In genomic region chr7:1094870-1095269, GRCh38 we compare ENCODE assay signal across 17 cellular contexts. TPM values are rescaled to one million over a fixed set of nuclear protein-coding genes. Genes with fewer than 3 reads are reported as not detected.
DNase-seq lines count a peak whose midpoint lies in the region; ATAC-seq, FAIRE-seq and TF ChIP-seq lines count a peak whose summit lies in the region.
"Had no signal": no experiment of that assay in that cellular context is flagged by ENCODE, and none has a peak within 500 bp of the region (broad histone marks: within the 10 kb centered on the region; RNA-seq: fewer than 3 reads in every experiment).

No MANE protein-coding gene starts in this region.

- peaks cover 25% of the 10 kb centered on the region for H3K36me3 Mint-ChIP-seq in endothelial cell (ENCODE audit: low read depth, unreplicated experiment)
- peaks cover 24% of the 10 kb centered on the region for H3K36me3 Mint-ChIP-seq in progenitor cell of endocrine pancreas (ENCODE audit: insufficient read depth)

- in situ Hi-C loops in HepG2 (cut with HindIII; ENCODE audit: extremely low pct_ligation_motif_present, low pct_unique_long_range_greater_than_20kb) = no loop called here

- intact Hi-C loops in HepG2 (cut with micrococcal nuclease; ENCODE audit: unreplicated experiment) (no loop called here), right lobe of liver (cut with DNase I) (no loop called here)

- DNase-seq in HepG2 (ENCODE audit: low spot score) (no peak), right lobe of liver (no peak), endothelial cell (ENCODE audit: low spot score) (no peak), progenitor cell of endocrine pancreas (ENCODE audit: low spot score, unreplicated experiment) (no peak), urothelium cell line (ENCODE audit: low spot score) (no peak)
- no peak for DNase-seq in activated CD4-positive, alpha-beta T cell treated with anti-CD3 and anti-CD28 coated beads for 1 hour
- DNase-seq: DND-41, HCEC 1CT, MV-4-11, NCI-H1417, NCI-H2029, NCI-H774 had no signal

- H3K27ac Mint-ChIP-seq in endothelial cell (ENCODE audit: unreplicated experiment) (peak overlapping the region; percentile 70), progenitor cell of endocrine pancreas (peak overlapping the region; percentile 53)

- H3K9me3 ChIP-seq in HepG2 (ENCODE audit: low read length) = no peaks in the 10 kb centered on the region
- H3K9me3 ChIP-seq in right lobe of liver = no peaks in the 10 kb centered on the region

- H3K27me3 ChIP-seq in HepG2 (ENCODE audit: control insufficient read depth in 1 of 2, insufficient read depth in 2 of 2, low read length in 2 of 2) (no peaks in the 10 kb centered on the region), right lobe of liver (no peaks in the 10 kb centered on the region)

- no peak for ATAC-seq in HepG2
- ATAC-seq in right lobe of liver = no peak
- ATAC-seq in HG03025 (IDR thresholded peaks at IDR 0.05; ENCODE audit: low FRiP score, unreplicated experiment) = no peak
- no peak for ATAC-seq in HG02678 (IDR thresholded peaks at IDR 0.05; ENCODE audit: unreplicated experiment)
- ATAC-seq: K562 had no signal

- FAIRE-seq in HepG2 (lab: Jason Lieb, UNC) = no peak
- peak; percentile 85 for FAIRE-seq in urothelium cell line (lab: Jason Lieb, UNC)
- FAIRE-seq: G401.6, GM18507 had no signal

- no peak for TF ChIP-seq CTCF in HepG2 (CRISPR knock-in tag; IDR thresholded peaks at IDR 0.05)
- no peak for TF ChIP-seq CTCF in right lobe of liver (IDR thresholded peaks at IDR 0.05)
- no peak for TF ChIP-seq CTCF in endothelial cell (IDR thresholded peaks at IDR 0.05; ENCODE audit: unreplicated experiment)
- TF ChIP-seq CTCF in progenitor cell of endocrine pancreas (IDR thresholded peaks at IDR 0.05; ENCODE audit: unreplicated experiment) = no peak

- H3K79me2 ChIP-seq in HepG2 (ENCODE audit: insufficient read depth, low read length) = peaks cover 30% of the 10 kb centered on the region

- H3K4me1 Mint-ChIP-seq in endothelial cell (ENCODE audit: unreplicated experiment) = peaks cover 14% of the 10 kb centered on the region
- peaks cover 21% of the 10 kb centered on the region for H3K4me1 Mint-ChIP-seq in progenitor cell of endocrine pancreas (ENCODE audit: low read depth)

- BruUV-seq in HepG2 (replicated peaks; lab: Mats Ljungman, UMichigan) = no TSS peak

- H3K9ac ChIP-seq in HepG2 (ENCODE audit: insufficient read depth, low read depth, low read length) = no peak overlapping the region

- H3K4me3 ChIP-seq in HepG2 (replicated peaks in 1 of 3; ENCODE audit: insufficient read depth in 1 of 3, low read depth in 2 of 3, low read length in 3 of 3) (no peak overlapping the region), right lobe of liver (no peak overlapping the region)
- H3K4me3 ChIP-seq: K562 had no signal

- no peaks in the 10 kb centered on the region for H4K20me1 ChIP-seq in HepG2 (ENCODE audit: insufficient read depth, low read length)

- no peaks in the 10 kb centered on the region for H3K9me3 Mint-ChIP-seq in endothelial cell (ENCODE audit: unreplicated experiment)
- H3K9me3 Mint-ChIP-seq in progenitor cell of endocrine pancreas (ENCODE audit: low read depth) = peaks cover 7% of the 10 kb centered on the region

- no peak overlapping the region for H3K4me2 ChIP-seq in HepG2 (ENCODE audit: low read depth, low read length)

- 96% methylated on average over 5 of the region's 14 CpGs for WGBS in HepG2 (ENCODE audit: low lambda C conversion rate)
- WGBS in right lobe of liver (ENCODE audit: insufficient coverage, low coverage, low lambda C conversion rate, missing lambda C conversion rate) = 83% methylated on average over 2 of the region's 14 CpGs

- TF ChIP-seq EP300 in HepG2 (IDR thresholded peaks at IDR 0.05; ENCODE audit: low read depth in 2 of 2, low read length in 2 of 2) = no peak
- no peak for TF ChIP-seq EP300 in HepG2 (CRISPR knock-in tag; IDR thresholded peaks at IDR 0.05; ENCODE audit: borderline replicate concordance)

- H3K36me3 ChIP-seq in HepG2 (replicated peaks in 1 of 2; ENCODE audit: control insufficient read depth in 1 of 2, insufficient read depth in 2 of 2, low read length in 2 of 2) (peaks cover 21 to 37% of the 10 kb centered on the region in 2 experiments; a peak in 4 of 5 replicates), right lobe of liver (peaks cover 0 to 7% (median 0%) of the 10 kb centered on the region in 4 donors)

- no peak for TF ChIP-seq POLR2A in HepG2 (IDR thresholded peaks at IDR 0.05; ENCODE audit: insufficient read depth in 1 of 2, low read depth in 2 of 2, low read length in 2 of 2)
- no peak for TF ChIP-seq POLR2A in right lobe of liver (IDR thresholded peaks at IDR 0.05)

- H3K4me3 Mint-ChIP-seq in endothelial cell (ENCODE audit: unreplicated experiment) = no peak overlapping the region
- no peak overlapping the region for H3K4me3 Mint-ChIP-seq in progenitor cell of endocrine pancreas (ENCODE audit: low read depth)

- peak overlapping the region; percentile 5 for H3K27ac ChIP-seq in HepG2 (ENCODE audit: extremely low read length, insufficient read depth, low read length)
- peak overlapping the region in 1 of 3 donors; percentile 84 for H3K27ac ChIP-seq in right lobe of liver

- no peak for TF ChIP-seq RAD21 in HepG2 (CRISPR knock-in tag; IDR thresholded peaks at IDR 0.05)

- H3K27me3 Mint-ChIP-seq in endothelial cell (ENCODE audit: unreplicated experiment) = peaks cover 7% of the 10 kb centered on the region
- H3K27me3 Mint-ChIP-seq in progenitor cell of endocrine pancreas = no peaks in the 10 kb centered on the region

- CTCF ChIA-PET in HepG2 (lab: Yijun Ruan, JAX; ENCODE audit: low intra/inter-chr PET ratio, low total read pairs) = no interaction called here

- POLR2A ChIA-PET in HepG2 (lab: Yijun Ruan, JAX) = no interaction called here

- H2AFZ ChIP-seq in HepG2 (ENCODE audit: low read length) = no peak overlapping the region

- H3K4me1 ChIP-seq in HepG2 (ENCODE audit: insufficient read depth, low read length) (peaks cover 46% of the 10 kb centered on the region), right lobe of liver (peaks cover 0 to 41% (median 17%) of the 10 kb centered on the region in 4 donors)

TF ChIP-seq in HepG2, 621 proteins besides CTCF, POLR2A, EP300 and RAD21 (continues in another document):
- TF ChIP-seq AGO1 (IDR thresholded peaks at IDR 0.05; ENCODE audit: low read depth, low read length, poor library complexity, severe bottlenecking) = peak; percentile 62
- TF ChIP-seq AGO2 (optimal IDR thresholded peaks at IDR 0.05; ENCODE audit: low read depth, low read length) = peak; percentile 54

RNA-seq across cellular contexts. Expression of gene GPER1, which starts 7.0 kb away (rescaled TPM):
- total RNA-seq in HepG2 (2016; rRNA removed; fragmentation: Illumina TruSeq; extraction: Trizol) (15.2 and 19.7 TPM in 2 replicates), right lobe of liver (10 to 100 TPM in 4 of 6 experiments, 1 to 10 TPM in 2; 7.0 to 26.4 (median 11.9) TPM), endothelial cell (ENCODE audit: unreplicated experiment) (0.72 TPM), progenitor cell of endocrine pancreas (0.50 and 0.64 TPM in 2 replicates)
- total RNA-seq in HepG2 (2016; cell fraction: cytosol; rRNA removed; fragmentation: Illumina TruSeq; extraction: Trizol; ENCODE audit: low read depth) = 11.8 and 14.0 TPM in 2 replicates
- 14.3 and 19.8 TPM in 2 replicates for total RNA-seq in HepG2 (2016; cell fraction: insoluble cytoplasmic fraction; rRNA removed; fragmentation: Illumina TruSeq; extraction: Trizol)
- total RNA-seq in HepG2 (2016; cell fraction: membrane; rRNA removed; fragmentation: Illumina TruSeq; extraction: Trizol) = 22.2 and 30.5 TPM in 2 replicates
- total RNA-seq in HepG2 (2016; cell fraction: nucleus; rRNA removed; fragmentation: Illumina TruSeq; extraction: Trizol) = 13.6 and 15.7 TPM in 2 replicates
- 12.7 and 16.4 TPM in 2 replicates for polyA plus RNA-seq in HepG2 (2011; rRNA removed)
- 14.9 and 19.2 TPM in 2 replicates for polyA plus RNA-seq in HepG2 (2011; cell fraction: cytosol; rRNA removed)
- polyA plus RNA-seq in HepG2 (2011; cell fraction: nucleus; rRNA removed) = 55.4 and 63.5 TPM in 2 replicates
- polyA plus RNA-seq in HepG2 (2012) = 10.5 and 10.7 TPM in 2 replicates
- 9.9 and 11.3 TPM in 2 replicates for polyA plus RNA-seq in HepG2 (2016; cell fraction: cytosol; fragmentation: Illumina TruSeq; extraction: Trizol; ENCODE audit: low read depth)
- 17.5 and 21.3 TPM in 2 replicates for polyA plus RNA-seq in HepG2 (2016; cell fraction: insoluble cytoplasmic fraction; fragmentation: Illumina TruSeq; extraction: Trizol; ENCODE audit: low read depth)
- polyA plus RNA-seq in HepG2 (2016; cell fraction: membrane; fragmentation: Illumina TruSeq; extraction: Trizol; ENCODE audit: low read depth) = 22.0 and 22.5 TPM in 2 replicates
- polyA plus RNA-seq in HepG2 (2016; cell fraction: nucleus; fragmentation: Illumina TruSeq; extraction: Trizol; ENCODE audit: insufficient read depth, low read depth) = 36.9 and 39.6 TPM in 2 replicates
- polyA minus RNA-seq in HepG2 (2011; rRNA and poly(A)+ RNA removed; ENCODE audit: low replicate concordance) = 7.5 and 47.4 TPM in 2 replicates
- 11.5 and 13.4 TPM in 2 replicates for polyA minus RNA-seq in HepG2 (2011; cell fraction: cytosol; rRNA and poly(A)+ RNA removed)
- 4.2 and 5.7 TPM in 2 replicates for polyA minus RNA-seq in HepG2 (2011; cell fraction: nucleus; rRNA and poly(A)+ RNA removed)

RNA-seq across cellular contexts. Expression of gene GPR146, which starts 50.5 kb away (rescaled TPM):
- total RNA-seq in HepG2 (2016; rRNA removed; fragmentation: Illumina TruSeq; extraction: Trizol) (0.84 and 2.0 TPM in 2 replicates), right lobe of liver (10 to 100 TPM; 13.3 to 45.3 (median 22.8) TPM), endothelial cell (ENCODE audit: unreplicated experiment) (8.1 TPM), progenitor cell of endocrine pancreas (1.6 and 1.9 TPM in 2 replicates)
- total RNA-seq in HepG2 (2016; cell fraction: cytosol; rRNA removed; fragmentation: Illumina TruSeq; extraction: Trizol; ENCODE audit: low read depth) = 0.91 and 1.1 TPM in 2 replicates
- 0.89 and 1.2 TPM in 2 replicates for total RNA-seq in HepG2 (2016; cell fraction: insoluble cytoplasmic fraction; rRNA removed; fragmentation: Illumina TruSeq; extraction: Trizol)
- total RNA-seq in HepG2 (2016; cell fraction: membrane; rRNA removed; fragmentation: Illumina TruSeq; extraction: Trizol) = 1.9 and 2.7 TPM in 2 replicates
- 1.1 and 3.4 TPM in 2 replicates for total RNA-seq in HepG2 (2016; cell fraction: nucleus; rRNA removed; fragmentation: Illumina TruSeq; extraction: Trizol)
- 15.9 and 17.2 TPM in 2 replicates for polyA plus RNA-seq in HepG2 (2011; rRNA removed)
- 11.4 and 22.4 TPM in 2 replicates for polyA plus RNA-seq in HepG2 (2011; cell fraction: cytosol; rRNA removed)
- 18.2 and 25.0 TPM in 2 replicates for polyA plus RNA-seq in HepG2 (2011; cell fraction: nucleus; rRNA removed)
- polyA plus RNA-seq in HepG2 (2012) = 4.5 and 5.3 TPM in 2 replicates
- polyA plus RNA-seq in HepG2 (2016; cell fraction: cytosol; fragmentation: Illumina TruSeq; extraction: Trizol; ENCODE audit: low read depth) = 2.1 and 2.2 TPM in 2 replicates
- 0.78 and 1.3 TPM in 2 replicates for polyA plus RNA-seq in HepG2 (2016; cell fraction: insoluble cytoplasmic fraction; fragmentation: Illumina TruSeq; extraction: Trizol; ENCODE audit: low read depth)
- polyA plus RNA-seq in HepG2 (2016; cell fraction: membrane; fragmentation: Illumina TruSeq; extraction: Trizol; ENCODE audit: low read depth) = 2.3 and 3.4 TPM in 2 replicates
- polyA plus RNA-seq in HepG2 (2016; cell fraction: nucleus; fragmentation: Illumina TruSeq; extraction: Trizol; ENCODE audit: insufficient read depth, low read depth) = 2.2 and 2.5 TPM in 2 replicates
- polyA minus RNA-seq in HepG2 (2011; rRNA and poly(A)+ RNA removed; ENCODE audit: low replicate concordance) = 0.87 and 47.8 TPM in 2 replicates
- 6.9 and 9.1 TPM in 2 replicates for polyA minus RNA-seq in HepG2 (2011; cell fraction: cytosol; rRNA and poly(A)+ RNA removed)
- polyA minus RNA-seq in HepG2 (2011; cell fraction: nucleus; rRNA and poly(A)+ RNA removed) = 9.3 and 14.0 TPM in 2 replicates
